19 cellular contexts compared by ENCODE assay signal in the genomic region with DNA sequence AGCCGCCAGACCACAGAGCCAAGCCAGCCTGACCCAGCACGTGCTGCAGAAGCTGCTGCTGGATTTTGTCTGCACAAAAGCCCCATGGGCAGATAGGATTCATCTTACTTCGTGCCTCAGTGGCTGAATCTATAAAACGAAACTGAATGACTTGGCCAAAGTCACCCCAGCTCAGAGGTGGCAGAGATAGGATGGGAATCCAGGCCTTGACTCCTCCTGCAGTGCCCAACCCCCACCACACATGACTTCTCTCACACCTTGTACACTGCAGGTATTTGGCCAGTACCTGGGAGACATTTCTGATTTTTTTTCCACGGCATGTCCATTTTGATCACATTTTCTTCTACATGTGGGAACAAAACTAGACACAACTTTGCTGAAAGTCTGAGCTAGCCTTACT.
DNase-seq lines count a peak whose midpoint lies in the region; ATAC-seq, FAIRE-seq and TF ChIP-seq lines count a peak whose summit lies in the region.
"Had no signal": no experiment of that assay in that cellular context is flagged by ENCODE, and none has a peak within 500 bp of the region (broad histone marks: within the 10 kb centered on the region; RNA-seq: fewer than 3 reads in every experiment).

No MANE protein-coding gene starts in this region.

- H4K20me1 ChIP-seq in SK-N-SH (ENCODE audit: insufficient read depth) (no peaks in the 10 kb centered on the region), astrocyte (ENCODE audit: insufficient read depth, low read length) (no peaks in the 10 kb centered on the region)

- peaks cover 11% of the 10 kb centered on the region for H3F3A ChIP-seq in SK-N-SH (replicated peaks; ENCODE audit: insufficient read depth)

- H3K79me2 ChIP-seq in SK-N-SH (ENCODE audit: insufficient read depth): no peaks in the 10 kb centered on the region
- H3K79me2 ChIP-seq in astrocyte (ENCODE audit: insufficient read depth, low read length): no peaks in the 10 kb centered on the region

- POLR2A ChIA-PET in SK-N-SH (lab: Yijun Ruan, JAX): no interaction called here

- H2AFZ ChIP-seq in SK-N-SH (ENCODE audit: low read depth): no peak overlapping the region; the same call in 1 of the 2 replicates
- no peak overlapping the region for H2AFZ ChIP-seq in astrocyte (ENCODE audit: low read depth, low read length)
- H2AFZ ChIP-seq in mesenchymal stem cell (ENCODE audit: low read depth, low read length): no peak overlapping the region

- no peak for TF ChIP-seq RAD21 in SK-N-SH (IDR thresholded peaks at IDR 0.05; ENCODE audit: low read length)

- WGBS in SK-N-SH (ENCODE audit: low lambda C conversion rate): 73% methylated on average over 4 of the region's 5 CpGs
- 66% methylated on average over 5 of the region's 5 CpGs for WGBS in mesenchymal stem cell

- H3K9me3 Mint-ChIP-seq in astrocyte (ENCODE audit: unreplicated experiment) (peaks cover 1% of the 10 kb centered on the region), Calu3 (ENCODE audit: low read depth, unreplicated experiment) (peaks cover 3% of the 10 kb centered on the region)
- peaks cover 8% of the 10 kb centered on the region for H3K9me3 Mint-ChIP-seq in activated T-helper 1 cell treated with anti-CD3 and anti-CD28 coated beads, Interleukin-12 subunit alpha, Interleukin-12 subunit beta, Interleukin-2, Interleukin-4 antibody, amounts not matched to agents 30 ng/mL and 10 ng/mL and 1 ng/mL, durations not matched to agents 14 hours and 24 hours and 36 hours

- H3K27me3 ChIP-seq in SK-N-SH (ENCODE audit: insufficient read depth) (no peaks in the 10 kb centered on the region), astrocyte (ENCODE audit: insufficient read depth, low read length) (no peaks in the 10 kb centered on the region), mesenchymal stem cell (ENCODE audit: control insufficient read depth in 1 of 2, insufficient read depth in 1 of 2, low read length in 2 of 2) (peaks cover 0 to 42% of the 10 kb centered on the region in 2 experiments), uterus (no peaks in the 10 kb centered on the region), HAP-1 (ENCODE audit: low read depth) (no peaks in the 10 kb centered on the region)
- H3K27me3 ChIP-seq: Peyer's patch, SJCRH30 had no signal

- peak overlapping the region; percentile 68 for H3K4me2 ChIP-seq in SK-N-SH
- H3K4me2 ChIP-seq in astrocyte (ENCODE audit: low read length): peak overlapping the region; percentile 60
- no peak overlapping the region for H3K4me2 ChIP-seq in mesenchymal stem cell (ENCODE audit: low read length, poor library complexity, severe bottlenecking)
- H3K4me2 ChIP-seq: KMS-11 had no signal

- H3K4me1 Mint-ChIP-seq in astrocyte (ENCODE audit: low read depth, unreplicated experiment) (peaks cover 3% of the 10 kb centered on the region), Calu3 (ENCODE audit: low read depth, unreplicated experiment) (peaks cover 6% of the 10 kb centered on the region)
- no peaks in the 10 kb centered on the region for H3K4me1 Mint-ChIP-seq in activated T-helper 1 cell treated with anti-CD3 and anti-CD28 coated beads, Interleukin-12 subunit alpha, Interleukin-12 subunit beta, Interleukin-2, Interleukin-4 antibody, amounts not matched to agents 30 ng/mL and 10 ng/mL and 1 ng/mL, durations not matched to agents 14 hours and 24 hours and 36 hours (ENCODE audit: low read depth)

- no peak overlapping the region for H3K23ac ChIP-seq in mesenchymal stem cell (ENCODE audit: low read length in 2 of 2)

- no peak overlapping the region for H2BK12ac ChIP-seq in mesenchymal stem cell (ENCODE audit: low read length in 2 of 2)

- no peak overlapping the region for H4K8ac ChIP-seq in mesenchymal stem cell (ENCODE audit: low read length)

- H3K4me3 Mint-ChIP-seq in astrocyte (ENCODE audit: unreplicated experiment) (no peak overlapping the region), Calu3 (ENCODE audit: low read depth, unreplicated experiment) (no peak overlapping the region)
- H3K4me3 Mint-ChIP-seq in activated T-helper 1 cell treated with anti-CD3 and anti-CD28 coated beads, Interleukin-12 subunit alpha, Interleukin-12 subunit beta, Interleukin-2, Interleukin-4 antibody, amounts not matched to agents 30 ng/mL and 10 ng/mL and 1 ng/mL, durations not matched to agents 14 hours and 24 hours and 36 hours: no peak overlapping the region
- H3K4me3 Mint-ChIP-seq: CD8-positive, alpha-beta T cell had no signal

- H3K14ac ChIP-seq in mesenchymal stem cell (ENCODE audit: low read length in 2 of 2): no peak overlapping the region

- no peak overlapping the region for H2AK5ac ChIP-seq in mesenchymal stem cell (ENCODE audit: low read length, severe bottlenecking)

- H3K4ac ChIP-seq in mesenchymal stem cell (ENCODE audit: low read depth in 1 of 2, low read length in 2 of 2): no peak overlapping the region

- no peaks in the 10 kb centered on the region for H3K9me2 ChIP-seq in SK-N-SH

- DNase-seq in SK-N-SH (no peak), astrocyte (ENCODE audit: low read depth) (no peak), mesenchymal stem cell (no peak), uterus (no peak), HAP-1 (ENCODE audit: low spot score in 2 of 2) (no peak), Calu3 (no peak)
- DNase-seq in activated T-helper 1 cell treated with anti-CD3 and anti-CD28 coated beads, Interleukin-12 subunit alpha, Interleukin-12 subunit beta, Interleukin-2, Interleukin-4 antibody, amounts not matched to agents 30 ng/mL and 10 ng/mL and 1 ng/mL, durations not matched to agents 14 hours and 24 hours and 36 hours (ENCODE audit: low spot score): no peak
- DNase-seq: ACHN, C1 segment of cervical spinal cord, IMR-90, NCI-H2029 treated with DMSO at 0.1 percent for 48 hours, Peyer's patch had no signal

- no peak overlapping the region for H3K27ac Mint-ChIP-seq in astrocyte (ENCODE audit: unreplicated experiment)
- no peak overlapping the region for H3K27ac Mint-ChIP-seq in Calu3 (ENCODE audit: unreplicated experiment)
- H3K27ac Mint-ChIP-seq in activated T-helper 1 cell treated with anti-CD3 and anti-CD28 coated beads, Interleukin-12 subunit alpha, Interleukin-12 subunit beta, Interleukin-2, Interleukin-4 antibody, amounts not matched to agents 30 ng/mL and 10 ng/mL and 1 ng/mL, durations not matched to agents 14 hours and 24 hours and 36 hours: no peak overlapping the region
- H3K27ac Mint-ChIP-seq: CD8-positive, alpha-beta T cell had no signal

- H3K27me3 Mint-ChIP-seq in astrocyte (ENCODE audit: low read depth, unreplicated experiment) (peaks cover 55% of the 10 kb centered on the region), Calu3 (ENCODE audit: unreplicated experiment) (no peaks in the 10 kb centered on the region)
- peaks cover 2% of the 10 kb centered on the region for H3K27me3 Mint-ChIP-seq in activated T-helper 1 cell treated with anti-CD3 and anti-CD28 coated beads, Interleukin-12 subunit alpha, Interleukin-12 subunit beta, Interleukin-2, Interleukin-4 antibody, amounts not matched to agents 30 ng/mL and 10 ng/mL and 1 ng/mL, durations not matched to agents 14 hours and 24 hours and 36 hours (ENCODE audit: insufficient read depth)

- H3K79me1 ChIP-seq in mesenchymal stem cell (replicated peaks; ENCODE audit: low read length, poor library complexity, severe bottlenecking): no peaks in the 10 kb centered on the region

- TF ChIP-seq EP300 in SK-N-SH (IDR thresholded peaks at IDR 0.05; ENCODE audit: borderline replicate concordance in 1 of 2, low read depth in 1 of 2, low read length in 1 of 2): no peak

- TF ChIP-seq POLR2A in uterus (IDR thresholded peaks at IDR 0.05): no peak

- H3K36me3 ChIP-seq in SK-N-SH (replicated peaks in 1 of 2; ENCODE audit: control insufficient read depth in 1 of 2, insufficient read depth in 2 of 2, low read length in 1 of 2) (no peaks in the 10 kb centered on the region), astrocyte (ENCODE audit: insufficient read depth, low read length) (no peaks in the 10 kb centered on the region), mesenchymal stem cell (ENCODE audit: control insufficient read depth in 1 of 2, insufficient read depth in 2 of 2, low read depth in 1 of 2, low read length in 2 of 2) (no peaks in the 10 kb centered on the region), uterus (no peaks in the 10 kb centered on the region), HAP-1 (replicated peaks) (no peaks in the 10 kb centered on the region)
- H3K36me3 ChIP-seq: Peyer's patch, SJCRH30 had no signal

- no peak overlapping the region for H2BK5ac ChIP-seq in mesenchymal stem cell (ENCODE audit: low read depth, low read length, poor library complexity, severe bottlenecking)

- no peak overlapping the region for H3K9ac ChIP-seq in SK-N-SH
- H3K9ac ChIP-seq in astrocyte (ENCODE audit: low read length): no peak overlapping the region
- peak overlapping the region; percentile 69 for H3K9ac ChIP-seq in mesenchymal stem cell (ENCODE audit: low read length)
- H3K9ac ChIP-seq: KMS-11 had no signal

- intact Hi-C loops in uterus (cut with DNase I; ENCODE audit: low total_unique reads) (no loop called here), Calu3 (cut with micrococcal nuclease; ENCODE audit: unreplicated experiment) (no loop called here)
- intact Hi-C loops in activated T-helper 1 cell treated with anti-CD3 and anti-CD28 coated beads, Interleukin-12 subunit alpha, Interleukin-12 subunit beta, Interleukin-2, Interleukin-4 antibody, amounts not matched to agents 30 ng/mL and 10 ng/mL and 1 ng/mL, durations not matched to agents 14 hours and 24 hours and 36 hours (cut with micrococcal nuclease): no loop called here

- TF ChIP-seq CTCF in SK-N-SH (IDR thresholded peaks at IDR 0.05): no peak
- no peak for TF ChIP-seq CTCF in astrocyte (IDR thresholded peaks at IDR 0.05; ENCODE audit: insufficient read depth, low read depth, low read length)
- TF ChIP-seq CTCF in uterus (IDR thresholded peaks at IDR 0.05): no peak
- no peak for TF ChIP-seq CTCF in Calu3 (IDR thresholded peaks at IDR 0.05; ENCODE audit: unreplicated experiment)

- no peak for FAIRE-seq in astrocyte (lab: Jason Lieb, UNC)
- FAIRE-seq: G401.6 had no signal

- ATAC-seq in SK-N-SH treated with all-trans-retinoic acid at 6 μM for 48 hours: no peak
- ATAC-seq: CD8-positive, alpha-beta T cell had no signal

- no peak overlapping the region for H2BK15ac ChIP-seq in mesenchymal stem cell (ENCODE audit: low read depth, poor library complexity, severe bottlenecking)

- no peak overlapping the region for H2BK120ac ChIP-seq in mesenchymal stem cell (ENCODE audit: low read depth, low read length)

- H3K36me3 Mint-ChIP-seq in astrocyte (ENCODE audit: low read depth, unreplicated experiment) (no peaks in the 10 kb centered on the region), Calu3 (ENCODE audit: insufficient read depth, unreplicated experiment) (no peaks in the 10 kb centered on the region)
- H3K36me3 Mint-ChIP-seq in activated T-helper 1 cell treated with anti-CD3 and anti-CD28 coated beads, Interleukin-12 subunit alpha, Interleukin-12 subunit beta, Interleukin-2, Interleukin-4 antibody, amounts not matched to agents 30 ng/mL and 10 ng/mL and 1 ng/mL, durations not matched to agents 14 hours and 24 hours and 36 hours (ENCODE audit: low read depth): no peaks in the 10 kb centered on the region
- H3K36me3 Mint-ChIP-seq: CD8-positive, alpha-beta T cell had no signal

- no TSS peak for BruUV-seq in Calu3 (replicated peaks; lab: Mats Ljungman, UMichigan)

- H3K4me3 ChIP-seq in SK-N-SH (ENCODE audit: low read depth in 2 of 2, low read length in 1 of 2) (no peak overlapping the region), astrocyte (ENCODE audit: insufficient read depth, low read depth, low read length) (no peak overlapping the region), mesenchymal stem cell (ENCODE audit: insufficient read depth in 1 of 2, low read depth in 1 of 2, low read length in 2 of 2) (peak overlapping the region in 1 of 2 experiments; percentile 38), uterus (no peak overlapping the region), HAP-1 (no peak overlapping the region)
- H3K4me3 ChIP-seq: Peyer's patch, SJCRH30 had no signal

- no peak overlapping the region for H3K18ac ChIP-seq in mesenchymal stem cell (ENCODE audit: low read depth in 1 of 2, low read length in 2 of 2)

- H3K4me1 ChIP-seq in SK-N-SH (ENCODE audit: control insufficient read depth in 1 of 2, insufficient read depth in 2 of 2, low read depth in 1 of 2, low read length in 1 of 2) (peaks cover 11 to 55% of the 10 kb centered on the region in 2 experiments), astrocyte (ENCODE audit: insufficient read depth, low read length) (peaks cover 15% of the 10 kb centered on the region), mesenchymal stem cell (ENCODE audit: control insufficient read depth, insufficient read depth, low read depth, low read length) (no peaks in the 10 kb centered on the region), uterus (peaks cover 4 to 7% of the 10 kb centered on the region in 2 donors), HAP-1 (no peaks in the 10 kb centered on the region)
- H3K4me1 ChIP-seq: Peyer's patch had no signal

- in situ Hi-C loops in HAP-1 (cut with MboI; ENCODE audit: low sequenced_read_pairs): no loop called here

- H3K9me3 ChIP-seq in SK-N-SH: peaks cover 1% of the 10 kb centered on the region; the same call in 1 of the 2 replicates
- no peaks in the 10 kb centered on the region for H3K9me3 ChIP-seq in astrocyte (ENCODE audit: insufficient read depth, low read depth, low read length)
- H3K9me3 ChIP-seq in mesenchymal stem cell (ENCODE audit: control insufficient read depth, low read length): peaks cover 1% of the 10 kb centered on the region
- no peaks in the 10 kb centered on the region for H3K9me3 ChIP-seq in uterus
- no peaks in the 10 kb centered on the region for H3K9me3 ChIP-seq in HAP-1
- H3K9me3 ChIP-seq: Peyer's patch, SJCRH30 had no signal

- CTCF ChIA-PET in SK-N-SH (lab: Yijun Ruan, JAX): interaction anchor here (1.0 to 4.4 kb wide), 8 partner anchors 9 to 424 kb away, joined by 3 to 26 read pairs (median 4); no protein-coding TSS in a partner anchor
- CTCF ChIA-PET in Calu3 (lab: Charles Lee): interaction anchor here (0.7 kb wide), 1 partner anchor 29 kb away, joined by 3 read pairs; no protein-coding TSS in a partner anchor

- H3K27ac ChIP-seq in SK-N-SH (ENCODE audit: low read depth in 2 of 2, low read length in 1 of 2): peak overlapping the region; percentile 83 to 99
- no peak overlapping the region for H3K27ac ChIP-seq in astrocyte (ENCODE audit: low read depth, low read length)
- H3K27ac ChIP-seq in mesenchymal stem cell (ENCODE audit: low read length, poor library complexity, severe bottlenecking): no peak overlapping the region
- H3K27ac ChIP-seq in uterus: peak overlapping the region; percentile 78 to 81
- H3K27ac ChIP-seq: 22Rv1, HL-60, KMS-11, Peyer's patch, SJCRH30 had no signal

- no peak overlapping the region for H4K91ac ChIP-seq in mesenchymal stem cell (ENCODE audit: low read length)

Comparison
In these comparisons a context has a peak if more than half of its experiments do, and no peak if none do; other contexts are left out.
1. H3K27ac ChIP-seq: peak in SK-N-SH (2 of 2) and uterus (2 of 2); none in astrocyte (single experiment) and mesenchymal stem cell (single experiment).